30 cellular contexts compared by ENCODE assay signal in genomic region chr12:112820796-112821195, GRCh38. TPM values are rescaled to one million over a fixed set of nuclear protein-coding genes. Genes with fewer than 3 reads are reported as not detected.
"Had no signal": no experiment of that assay in that cellular context is flagged by ENCODE, and none has a peak within 500 bp of the region (broad histone marks: within the 10 kb centered on the region; RNA-seq: fewer than 3 reads in every experiment).

No MANE protein-coding gene starts in this region.

- ATAC-seq: activated CD4-positive, alpha-beta T cell treated with anti-CD3 and anti-CD28 coated beads for 36 hours; activated CD8-positive, alpha-beta memory T cell treated with anti-CD3 and anti-CD28 coated beads, Interleukin-2, amount 10 ng/mL, durations not matched to agents 7 days and 5 days; activated CD8-positive, alpha-beta T cell treated with anti-CD3 and anti-CD28 coated beads, Interleukin-2, amount 10 ng/mL, durations not matched to agents 7 days and 5 days; activated naive CD8-positive, alpha-beta T cell treated with anti-CD3 and anti-CD28 coated beads, Interleukin-2, amount 50 U/mL, for 24 hours; gastrocnemius medialis; naive thymus-derived CD4-positive, alpha-beta T cell; pancreas; psoas muscle; stimulated activated effector memory CD8-positive, alpha-beta T cell treated with anti-CD3 and anti-CD28 coated beads, Interleukin-12 subunit alpha, Interleukin-12 subunit beta, amount 100 ng/mL, for 72 hours; upper lobe of right lung had no signal

- H3K4me1 Mint-ChIP-seq: activated CD4-positive, alpha-beta T cell treated with anti-CD3 and anti-CD28 coated beads for 36 hours; activated CD8-positive, alpha-beta memory T cell treated with anti-CD3 and anti-CD28 coated beads, Interleukin-2, amount 10 ng/mL, durations not matched to agents 7 days and 5 days; activated naive CD4-positive, alpha-beta T cell treated with anti-CD3 and anti-CD28 coated beads, Interleukin-2, amount 50 U/mL, for 24 hours; activated naive CD8-positive, alpha-beta T cell treated with anti-CD3 and anti-CD28 coated beads, Interleukin-2, amount 50 U/mL, for 24 hours; memory B cell; naive thymus-derived CD4-positive, alpha-beta T cell; stimulated activated effector memory CD8-positive, alpha-beta T cell treated with anti-CD3 and anti-CD28 coated beads, Interleukin-12 subunit alpha, Interleukin-12 subunit beta, amount 100 ng/mL, for 72 hours had no signal

- DNase-seq: activated CD4-positive, alpha-beta T cell treated with anti-CD3 and anti-CD28 coated beads for 36 hours; activated CD4-positive, CD25-positive, alpha-beta regulatory T cell; activated CD8-positive, alpha-beta memory T cell treated with anti-CD3 and anti-CD28 coated beads, Interleukin-2, amount 10 ng/mL, durations not matched to agents 7 days and 5 days; activated CD8-positive, alpha-beta T cell treated with anti-CD3 and anti-CD28 coated beads, Interleukin-2, amount 10 ng/mL, durations not matched to agents 7 days and 5 days; activated naive CD8-positive, alpha-beta T cell treated with anti-CD3 and anti-CD28 coated beads, Interleukin-2, amount 50 U/mL, for 24 hours; activated T-cell treated with anti-CD3 and anti-CD28 coated beads, Interleukin-2, amount 50 U/mL, for 48 hours; amygdala; central memory CD4-positive, alpha-beta T cell; colonic mucosa; effector memory CD4-positive, alpha-beta T cell; erythroblast; gastrocnemius medialis; head of caudate nucleus; hippocampal formation; kidney; midbrain; naive thymus-derived CD4-positive, alpha-beta T cell; pancreas; psoas muscle; sigmoid colon; small intestine; stimulated activated CD4-positive, alpha-beta T cell treated with anti-CD3 and anti-CD28 coated beads, Interleukin-4, amount 100 ng/mL, for 24 hours; upper lobe of right lung had no signal

- H3K27ac Mint-ChIP-seq: activated CD4-positive, alpha-beta T cell treated with anti-CD3 and anti-CD28 coated beads for 36 hours; activated CD8-positive, alpha-beta memory T cell treated with anti-CD3 and anti-CD28 coated beads, Interleukin-2, amount 10 ng/mL, durations not matched to agents 7 days and 5 days; activated CD8-positive, alpha-beta T cell treated with anti-CD3 and anti-CD28 coated beads, Interleukin-2, amount 10 ng/mL, durations not matched to agents 7 days and 5 days; activated naive CD4-positive, alpha-beta T cell treated with anti-CD3 and anti-CD28 coated beads, Interleukin-2, amount 50 U/mL, for 24 hours; activated naive CD8-positive, alpha-beta T cell treated with anti-CD3 and anti-CD28 coated beads, Interleukin-2, amount 50 U/mL, for 24 hours; activated T-helper 2 cell treated with anti-CD3 and anti-CD28 coated beads, Interferon-gamma antibody, Interleukin-2, Interleukin-4, amounts not matched to agents 10 μg/mL and 5 μg/mL and 100 μg/mL, durations not matched to agents 14 hours and 24 hours and 36 hours; memory B cell; naive thymus-derived CD4-positive, alpha-beta T cell; stimulated activated effector memory CD8-positive, alpha-beta T cell treated with anti-CD3 and anti-CD28 coated beads, Interleukin-12 subunit alpha, Interleukin-12 subunit beta, amount 100 ng/mL, for 72 hours; stimulated activated naive CD8-positive, alpha-beta T cell treated with anti-CD3 and anti-CD28 coated beads, Interleukin-15, Interleukin-2, amounts not matched to agents 100 ng/mL and 50 ng/mL, for 24 hours had no signal

- H3K4me3 Mint-ChIP-seq: activated CD4-positive, alpha-beta T cell treated with anti-CD3 and anti-CD28 coated beads for 36 hours; activated CD8-positive, alpha-beta memory T cell treated with anti-CD3 and anti-CD28 coated beads, Interleukin-2, amount 10 ng/mL, durations not matched to agents 7 days and 5 days; activated CD8-positive, alpha-beta T cell treated with anti-CD3 and anti-CD28 coated beads, Interleukin-2, amount 10 ng/mL, durations not matched to agents 7 days and 5 days; activated naive CD4-positive, alpha-beta T cell treated with anti-CD3 and anti-CD28 coated beads, Interleukin-2, amount 50 U/mL, for 24 hours; activated naive CD8-positive, alpha-beta T cell treated with anti-CD3 and anti-CD28 coated beads, Interleukin-2, amount 50 U/mL, for 24 hours; memory B cell; naive thymus-derived CD4-positive, alpha-beta T cell; stimulated activated effector memory CD8-positive, alpha-beta T cell treated with anti-CD3 and anti-CD28 coated beads, Interleukin-12 subunit alpha, Interleukin-12 subunit beta, amount 100 ng/mL, for 72 hours; stimulated activated naive CD8-positive, alpha-beta T cell treated with anti-CD3 and anti-CD28 coated beads, Interleukin-15, Interleukin-2, amounts not matched to agents 100 ng/mL and 50 ng/mL, for 24 hours had no signal

- FAIRE-seq: kidney, pancreas, small intestine had no signal

- H3K36me3 Mint-ChIP-seq: activated CD8-positive, alpha-beta memory T cell treated with anti-CD3 and anti-CD28 coated beads, Interleukin-2, amount 10 ng/mL, durations not matched to agents 7 days and 5 days; activated naive CD4-positive, alpha-beta T cell treated with anti-CD3 and anti-CD28 coated beads, Interleukin-2, amount 50 U/mL, for 24 hours; memory B cell; naive thymus-derived CD4-positive, alpha-beta T cell; stimulated activated effector memory CD8-positive, alpha-beta T cell treated with anti-CD3 and anti-CD28 coated beads, Interleukin-12 subunit alpha, Interleukin-12 subunit beta, amount 100 ng/mL, for 72 hours had no signal

- H3K9me3 Mint-ChIP-seq: activated naive CD4-positive, alpha-beta T cell treated with anti-CD3 and anti-CD28 coated beads, Interleukin-2, amount 50 U/mL, for 24 hours; activated naive CD8-positive, alpha-beta T cell treated with anti-CD3 and anti-CD28 coated beads, Interleukin-2, amount 50 U/mL, for 24 hours; activated T-helper 2 cell treated with anti-CD3 and anti-CD28 coated beads, Interferon-gamma antibody, Interleukin-2, Interleukin-4, amounts not matched to agents 10 μg/mL and 5 μg/mL and 100 μg/mL, durations not matched to agents 14 hours and 24 hours and 36 hours; memory B cell; stimulated activated effector memory CD8-positive, alpha-beta T cell treated with anti-CD3 and anti-CD28 coated beads, Interleukin-12 subunit alpha, Interleukin-12 subunit beta, amount 100 ng/mL, for 72 hours; stimulated activated naive CD8-positive, alpha-beta T cell treated with anti-CD3 and anti-CD28 coated beads, Interleukin-15, Interleukin-2, amounts not matched to agents 100 ng/mL and 50 ng/mL, for 24 hours had no signal

RNA-seq across cellular contexts. Expression of gene RPH3A, which starts 29.2 kb away (rescaled TPM):
- total RNA-seq: activated CD4-positive, alpha-beta T cell treated with anti-CD3 and anti-CD28 coated beads for 36 hours; activated CD8-positive, alpha-beta memory T cell treated with anti-CD3 and anti-CD28 coated beads, Interleukin-2, amount 10 ng/mL, durations not matched to agents 7 days and 5 days; activated CD8-positive, alpha-beta T cell treated with anti-CD3 and anti-CD28 coated beads, Interleukin-2, amount 10 ng/mL, durations not matched to agents 7 days and 5 days; activated T-helper 2 cell treated with anti-CD3 and anti-CD28 coated beads, Interferon-gamma antibody, Interleukin-2, Interleukin-4, amounts not matched to agents 10 μg/mL and 5 μg/mL and 100 μg/mL, durations not matched to agents 14 hours and 24 hours and 36 hours; dermis microvascular lymphatic vessel endothelial cell; lower leg skin had no signal
- polyA plus RNA-seq: naive thymus-derived CD4-positive, alpha-beta T cell had no signal
